Comparison of ENCODE assay signal across 15 cellular contexts in the genomic region with DNA sequence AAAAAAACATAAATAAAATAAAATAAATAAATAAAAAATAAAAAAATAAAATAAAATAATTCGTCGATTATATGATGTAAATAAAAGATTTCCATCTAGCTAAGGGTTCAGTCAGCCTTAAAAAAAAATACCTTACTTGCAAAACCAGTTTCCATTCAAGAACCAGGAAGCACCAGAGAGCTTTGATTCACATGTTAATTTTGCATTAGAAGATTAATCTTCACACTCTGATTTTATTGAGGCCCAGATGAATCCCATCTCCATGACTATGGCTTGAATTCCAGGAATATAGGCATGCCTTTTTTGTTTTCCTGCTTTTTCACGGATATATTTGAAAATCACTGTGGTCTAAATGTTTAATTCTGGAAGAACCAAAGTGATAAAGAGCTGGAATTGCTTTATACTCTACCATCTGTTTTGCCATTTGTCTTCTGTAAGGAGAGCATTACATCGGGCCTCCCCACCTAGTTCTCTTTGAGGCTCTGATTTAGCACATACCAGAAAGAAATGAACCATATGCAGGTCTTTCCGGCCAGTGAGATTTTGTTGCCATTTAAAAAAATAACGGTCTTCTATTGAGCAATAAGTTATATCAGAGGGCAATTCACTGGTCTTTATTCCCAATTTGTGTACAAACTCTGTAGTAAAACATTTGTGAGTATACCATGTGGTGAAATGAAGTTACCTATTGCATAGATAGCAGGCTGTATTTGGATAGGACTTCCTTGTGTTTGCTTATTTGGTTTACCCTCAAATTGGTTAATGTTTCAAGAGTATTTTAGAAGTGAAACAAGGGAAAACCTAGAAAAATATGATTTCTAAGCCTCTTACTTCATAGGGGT.
"Had no signal": no experiment of that assay in that cellular context is flagged by ENCODE, and none has a peak within 500 bp of the region (broad histone marks: within the 10 kb centered on the region; RNA-seq: fewer than 3 reads in every experiment).

No MANE protein-coding gene starts in this region.

- H3K4me1 Mint-ChIP-seq: activated CD4-positive, alpha-beta T cell treated with anti-CD3 and anti-CD28 coated beads, Interleukin-2, amount 10 ng/mL, durations not matched to agents 24 days and 14 days had no signal

- H3K27ac Mint-ChIP-seq: activated B cell treated with CpG ODN at 0.5 μM for 24 hours; activated CD4-positive, alpha-beta T cell treated with anti-CD3 and anti-CD28 coated beads, Interleukin-2, amount 10 ng/mL, durations not matched to agents 24 days and 14 days; activated naive CD4-positive, alpha-beta T cell treated with anti-CD3 and anti-CD28 coated beads for 36 hours; stimulated activated naive B cell treated with anti-CD40 and anti-IgM and Interleukin-4, amounts not matched to agents 10 μg/mL and 1 μg/mL and 100 μg/mL, for 72 hours had no signal

- H3K9me3 ChIP-seq: left lung, sigmoid colon had no signal

- H3K27me3 Mint-ChIP-seq: activated B cell treated with CpG ODN at 0.5 μM for 24 hours; activated CD4-positive, alpha-beta T cell treated with anti-CD3 and anti-CD28 coated beads, Interleukin-2, amount 10 ng/mL, durations not matched to agents 24 days and 14 days; stimulated activated naive B cell treated with anti-CD40 and anti-IgM and Interleukin-4, amounts not matched to agents 10 μg/mL and 1 μg/mL and 100 μg/mL, for 72 hours had no signal

- H3K36me3 ChIP-seq: left lung, sigmoid colon had no signal

- H3K4me3 Mint-ChIP-seq: activated B cell treated with CpG ODN at 0.5 μM for 24 hours; activated CD4-positive, alpha-beta T cell treated with anti-CD3 and anti-CD28 coated beads, Interleukin-2, amount 10 ng/mL, durations not matched to agents 24 days and 14 days; activated naive CD4-positive, alpha-beta T cell treated with anti-CD3 and anti-CD28 coated beads for 36 hours; nephron; stimulated activated naive B cell treated with anti-CD40 and anti-IgM and Interleukin-4, amounts not matched to agents 10 μg/mL and 1 μg/mL and 100 μg/mL, for 72 hours had no signal

- ATAC-seq: left lung; stimulated activated naive B cell treated with anti-CD40 and anti-IgM and Interleukin-4, amounts not matched to agents 10 μg/mL and 1 μg/mL and 100 μg/mL, for 72 hours had no signal

- DNase-seq: activated B cell treated with CpG ODN at 0.5 μM for 24 hours; activated CD4-positive, alpha-beta T cell treated with anti-CD3 and anti-CD28 coated beads, Interleukin-2, amount 10 ng/mL, durations not matched to agents 24 days and 14 days; activated CD8-positive, alpha-beta memory T cell treated with anti-CD3 and anti-CD28 coated beads for 24 hours; activated naive CD4-positive, alpha-beta T cell treated with anti-CD3 and anti-CD28 coated beads for 36 hours; cortex of kidney; effector CD8-positive, alpha-beta T cell; hypothalamus; left lung; mesenchymal stem cell; sigmoid colon; stimulated activated CD4-positive, alpha-beta T cell treated with anti-CD3 and anti-CD28 coated beads, Interleukin-2, amount 100 ng/mL, for 24 hours; stimulated activated naive B cell treated with anti-CD40 and anti-IgM and Interleukin-4, amounts not matched to agents 10 μg/mL and 1 μg/mL and 100 μg/mL, for 72 hours; trophoblast cell had no signal

- H3K27me3 ChIP-seq: left lung, sigmoid colon had no signal

- H3K27ac ChIP-seq: epithelial cell of prostate, left lung, sigmoid colon had no signal

- H3K4me1 ChIP-seq: sigmoid colon had no signal

- H3K4me3 ChIP-seq: left lung, sigmoid colon had no signal
